35 cellular contexts compared by ENCODE assay signal in genomic region chr2:64844087-64844486, GRCh38.
"Had no signal": no experiment of that assay in that cellular context is flagged by ENCODE, and none has a peak within 500 bp of the region (broad histone marks: within the 10 kb centered on the region; RNA-seq: fewer than 3 reads in every experiment).

No MANE protein-coding gene starts in this region.

- ATAC-seq: activated CD8-positive, alpha-beta T cell treated with anti-CD3 and anti-CD28 coated beads for 36 hours; activated T-cell treated with anti-CD3 and anti-CD28 coated beads, Interleukin-2, amount 50 U/mL, for 72 hours; activated T-helper 17 cell treated with anti-CD3 and anti-CD28 coated beads, Interleukin-2, amount 50 U/mL, for 72 hours; PC-3; Right ventricle myocardium inferior; SK-N-SH treated with all-trans-retinoic acid at 6 μM for 48 hours; T-cell; T-helper 17 cell had no signal

- DNase-seq: activated CD4-positive, alpha-beta T cell treated with anti-CD3 and anti-CD28 coated beads, Interleukin-2, amount 10 ng/mL, durations not matched to agents 24 days and 14 days; activated CD4-positive, alpha-beta T cell treated with anti-CD3 and anti-CD28 coated beads, Interleukin-2, amount 50 U/mL, for 4 hours; activated CD8-positive, alpha-beta T cell treated with anti-CD3 and anti-CD28 coated beads for 36 hours; activated effector memory CD4-positive, alpha-beta T cell treated with anti-CD3 and anti-CD28 coated beads, Interleukin-2, amount 50 U/mL, for 16 hours; activated naive CD4-positive, alpha-beta T cell; activated naive CD4-positive, alpha-beta T cell treated with anti-CD3 and anti-CD28 coated beads, Interleukin-2, amount 50 U/mL, for 16 hours; activated naive CD8-positive, alpha-beta T cell treated with anti-CD3 and anti-CD28 coated beads for 36 hours; activated T-cell treated with anti-CD3 and anti-CD28 coated beads, Interleukin-2, amount 50 U/mL, for 1 hour; activated T-cell treated with anti-CD3 and anti-CD28 coated beads, Interleukin-2, amount 50 U/mL, for 72 hours; amniotic stem cell; aorta; colonic mucosa; MG63; NCI-H1092 treated with DMSO at 0.1 percent for 48 hours; NCI-H1417; NCI-H146; NCI-H187; NCI-H2029 treated with DMSO at 0.1 percent for 48 hours; NCI-H2107; NCI-H226; NCI-H446 treated with DMSO at 0.1 percent for 48 hours; NCI-H524; NCI-H69; NK-92 treated with Interleukin-12 subunit alpha and Interleukin-12 subunit beta, amount 100 ng/mL, for 24 hours; PC-3; Peyer's patch; RPMI8226; SIG-M5; T-cell; T-helper 17 cell; WERI-Rb-1 had no signal

- H3K36me3 ChIP-seq: cardiac muscle cell, colonic mucosa, MG63, Peyer's patch, WERI-Rb-1 had no signal

- H3K27me3 ChIP-seq: cardiac muscle cell, colonic mucosa, MG63, Peyer's patch had no signal

- H3K27ac ChIP-seq: cardiac muscle cell, colonic mucosa, Peyer's patch, WERI-Rb-1 had no signal

- H3K4me3 ChIP-seq: cardiac muscle cell, colonic mucosa, MG63, Peyer's patch had no signal

- H3K4me1 ChIP-seq: colonic mucosa had no signal

- H3K9me3 ChIP-seq: colonic mucosa, MG63, Peyer's patch had no signal
